In genomic region chr7:93284908-93285307, GRCh38 we compare ENCODE assay signal across 1 cellular context.
TF ChIP-seq lines count a peak whose summit lies in the region.

No MANE protein-coding gene starts in this region.

TF ChIP-seq in IMR-90, 13 proteins besides CTCF, POLR2A, EP300 and RAD21:
- TF ChIP-seq MAFK (IDR thresholded peaks at IDR 0.05; ENCODE audit: low read depth, low read length) (no peak), FOS (IDR thresholded peaks at IDR 0.05; ENCODE audit: low read depth, low read length) (no peak), RFX5 (IDR thresholded peaks at IDR 0.05; ENCODE audit: low read depth, low read length) (no peak), CHD1 (IDR thresholded peaks at IDR 0.05; ENCODE audit: low read depth, low read length) (no peak), CEBPB (IDR thresholded peaks at IDR 0.05; ENCODE audit: low read depth, low read length) (no peak), ELK1 (IDR thresholded peaks at IDR 0.05; ENCODE audit: borderline replicate concordance, low read depth, low read length) (no peak), MAZ (IDR thresholded peaks at IDR 0.05; ENCODE audit: borderline replicate concordance, low read depth, low read length) (no peak)
